In genomic region chr1:112056354-112056753, GRCh38 we compare ENCODE assay signal across 26 cellular contexts.
"Had no signal": no experiment of that assay in that cellular context is flagged by ENCODE, and none has a peak within 500 bp of the region (broad histone marks: within the 10 kb centered on the region; RNA-seq: fewer than 3 reads in every experiment).

No MANE protein-coding gene starts in this region.

- H3K27ac ChIP-seq: adrenal gland, body of pancreas, breast epithelium, Peyer's patch had no signal

- ATAC-seq: activated CD8-positive, alpha-beta T cell treated with anti-CD3 and anti-CD28 coated beads, Interleukin-2, amount 10 ng/mL, durations not matched to agents 7 days and 5 days; activated naive CD4-positive, alpha-beta T cell treated with anti-CD3 and anti-CD28 coated beads, Interleukin-2, amount 50 U/mL, for 72 hours; activated T-cell treated with anti-CD3 and anti-CD28 coated beads, Interleukin-2, amount 50 U/mL, for 4 hours; body of pancreas; K562; PC-3 had no signal

- H3K4me1 ChIP-seq: adrenal gland, body of pancreas, breast epithelium, Peyer's patch had no signal

- H3K27me3 ChIP-seq: adrenal gland, body of pancreas, breast epithelium, Peyer's patch had no signal

- H3K36me3 ChIP-seq: adrenal gland, breast epithelium, Peyer's patch had no signal

- H3K9me3 ChIP-seq: adrenal gland, body of pancreas, breast epithelium, Peyer's patch had no signal

- H3K4me3 ChIP-seq: adrenal gland, body of pancreas, breast epithelium, K562, Peyer's patch had no signal

- DNase-seq: activated CD4-positive, alpha-beta T cell treated with anti-CD3 and anti-CD28 coated beads, Interleukin-2, amount 10 ng/mL, durations not matched to agents 7 days and 5 days; activated CD4-positive, alpha-beta T cell treated with anti-CD3 and anti-CD28 coated beads, Interleukin-2, amount 50 U/mL, for 48 hours; activated CD8-positive, alpha-beta memory T cell treated with anti-CD3 and anti-CD28 coated beads, Interleukin-2, amount 50 U/mL, for 4 hours; activated CD8-positive, alpha-beta T cell treated with anti-CD3 and anti-CD28 coated beads, Interleukin-2, amount 10 ng/mL, durations not matched to agents 7 days and 5 days; activated gamma-delta T cell treated with Interleukin-2 at 50 U/mL for 16 hours; activated naive CD4-positive, alpha-beta T cell treated with anti-CD3 and anti-CD28 coated beads for 36 hours; activated T-cell treated with anti-CD3 and anti-CD28 coated beads for 4 hours; activated T-cell treated with anti-CD3 and anti-CD28 coated beads, Interleukin-2, amount 50 U/mL, for 4 hours; adrenal gland; body of pancreas; central memory CD4-positive, alpha-beta T cell; NCI-H1048; NCI-H1105 treated with DMSO at 0.1 percent for 48 hours; NCI-H1436; NCI-H1694 treated with DMSO at 0.1 percent for 48 hours; NCI-H2029; NCI-H345; NCI-H524 treated with DMSO at 0.1 percent for 48 hours; NK-92 treated with Interleukin-12 subunit alpha and Interleukin-12 subunit beta, amount 100 ng/mL, for 24 hours; PC-3; Peyer's patch; RPMI8226; T1000 had no signal
